Comparison of ENCODE assay signal across 9 cellular contexts in genomic region chr7:31883761-31884164, GRCh38.
A peak's percentile ranks its signal among the peaks of the same experiment; 100 is the strongest.
DNase-seq lines count a peak whose midpoint lies in the region; ATAC-seq and TF ChIP-seq lines count a peak whose summit lies in the region.
"Had no signal": no experiment of that assay in that cellular context is flagged by ENCODE, and none has a peak within 500 bp of the region (broad histone marks: within the 10 kb centered on the region; RNA-seq: fewer than 3 reads in every experiment).

No MANE protein-coding gene starts in this region.

- H3K9ac ChIP-seq in neural progenitor cell: no peak overlapping the region

- no peak overlapping the region for H3K27ac ChIP-seq in neural progenitor cell

- H3F3A ChIP-seq in neural progenitor cell (ENCODE audit: low read depth): no peaks in the 10 kb centered on the region

- H3K36me3 Mint-ChIP-seq in neural progenitor cell: no peaks in the 10 kb centered on the region
- no peaks in the 10 kb centered on the region for H3K36me3 Mint-ChIP-seq in T-helper 2 cell treated with Interferon-gamma antibody and Interleukin-4, amounts not matched to agents 5 μg/mL and 100 μg/mL, for 36 hours (ENCODE audit: low read depth)

- H3K4me1 Mint-ChIP-seq in neural progenitor cell: no peaks in the 10 kb centered on the region
- no peaks in the 10 kb centered on the region for H3K4me1 Mint-ChIP-seq in T-helper 2 cell treated with Interferon-gamma antibody and Interleukin-4, amounts not matched to agents 5 μg/mL and 100 μg/mL, for 36 hours (ENCODE audit: low read depth)

- in situ Hi-C loops in HAP-1 (cut with MboI; ENCODE audit: low sequenced_read_pairs): no loop called here
- in situ Hi-C loops in ACHN (cut with HindIII; ENCODE audit: low pct_ligation_motif_present, low pct_unique_long_range_greater_than_20kb, low sequenced_read_pairs): no loop called here

- H3K27me3 Mint-ChIP-seq in neural progenitor cell (ENCODE audit: insufficient read depth, low read depth): peaks cover 2% of the 10 kb centered on the region
- no peaks in the 10 kb centered on the region for H3K27me3 Mint-ChIP-seq in T-helper 2 cell treated with Interferon-gamma antibody and Interleukin-4, amounts not matched to agents 5 μg/mL and 100 μg/mL, for 36 hours (ENCODE audit: low read depth)

- H3K9me3 Mint-ChIP-seq in neural progenitor cell: peaks cover 12% of the 10 kb centered on the region
- H3K9me3 Mint-ChIP-seq in T-helper 2 cell treated with Interferon-gamma antibody and Interleukin-4, amounts not matched to agents 5 μg/mL and 100 μg/mL, for 36 hours: peaks cover 29% of the 10 kb centered on the region

- peak; percentile 53 for ATAC-seq in Right ventricle myocardium inferior
- peak; percentile 68 for ATAC-seq in HG03442 (IDR thresholded peaks at IDR 0.05; ENCODE audit: unreplicated experiment)

- H3K4me1 ChIP-seq in neural progenitor cell (peaks cover 8% of the 10 kb centered on the region), HAP-1 (no peaks in the 10 kb centered on the region)

- H3K4me3 Mint-ChIP-seq in neural progenitor cell: no peak overlapping the region
- no peak overlapping the region for H3K4me3 Mint-ChIP-seq in T-helper 2 cell treated with Interferon-gamma antibody and Interleukin-4, amounts not matched to agents 5 μg/mL and 100 μg/mL, for 36 hours

- H3K9me3 ChIP-seq in neural progenitor cell (ENCODE audit: low read depth): no peaks in the 10 kb centered on the region
- H3K9me3 ChIP-seq in HAP-1: no peaks in the 10 kb centered on the region

- H3K4me3 ChIP-seq in neural progenitor cell: no peak overlapping the region
- H3K4me3 ChIP-seq in HAP-1: no peak overlapping the region

- TF ChIP-seq CTCF in neural progenitor cell (IDR thresholded peaks at IDR 0.05): no peak

- DNase-seq in Right ventricle myocardium inferior (ENCODE audit: missing footprints) (no peak), cardiac septum (ENCODE audit: low spot score) (no peak), cerebellar cortex (ENCODE audit: low spot score) (peak; percentile 42), neural progenitor cell (ENCODE audit: low spot score) (no peak), HAP-1 (ENCODE audit: low spot score in 2 of 2) (no peak), ACHN (no peak)
- no peak for DNase-seq in T-helper 2 cell treated with Interferon-gamma antibody and Interleukin-4, amounts not matched to agents 5 μg/mL and 100 μg/mL, for 36 hours (ENCODE audit: low spot score)
- DNase-seq: DND-41 had no signal

- H4K20me1 ChIP-seq in neural progenitor cell (ENCODE audit: low read depth): no peaks in the 10 kb centered on the region

- peak overlapping the region; percentile 60 for H2AFZ ChIP-seq in neural progenitor cell (replicated peaks)

- no peaks in the 10 kb centered on the region for H3K36me3 ChIP-seq in neural progenitor cell
- no peaks in the 10 kb centered on the region for H3K36me3 ChIP-seq in HAP-1 (replicated peaks)

- H3K27me3 ChIP-seq in neural progenitor cell (no peaks in the 10 kb centered on the region), HAP-1 (ENCODE audit: low read depth) (no peaks in the 10 kb centered on the region)

- intact Hi-C loops in Right ventricle myocardium inferior (cut with DNase I): loop anchor here (2.0 to 5.0 kb wide), 3 partner anchors 23 to 274 kb away; partner anchors contain the start of gene PDE1C
- intact Hi-C loops in cardiac septum (cut with DNase I): loop anchor here (2.0 to 5.0 kb wide), 3 partner anchors 174 to 279 kb away; partner anchors contain the start of gene PDE1C

- no peak overlapping the region for H3K4me2 ChIP-seq in neural progenitor cell

- H3K79me2 ChIP-seq in neural progenitor cell (ENCODE audit: low read depth): no peaks in the 10 kb centered on the region

- H3K27ac Mint-ChIP-seq in neural progenitor cell: no peak overlapping the region
- no peak overlapping the region for H3K27ac Mint-ChIP-seq in T-helper 2 cell treated with Interferon-gamma antibody and Interleukin-4, amounts not matched to agents 5 μg/mL and 100 μg/mL, for 36 hours
